22 cellular contexts compared by ENCODE assay signal in the genomic region with DNA sequence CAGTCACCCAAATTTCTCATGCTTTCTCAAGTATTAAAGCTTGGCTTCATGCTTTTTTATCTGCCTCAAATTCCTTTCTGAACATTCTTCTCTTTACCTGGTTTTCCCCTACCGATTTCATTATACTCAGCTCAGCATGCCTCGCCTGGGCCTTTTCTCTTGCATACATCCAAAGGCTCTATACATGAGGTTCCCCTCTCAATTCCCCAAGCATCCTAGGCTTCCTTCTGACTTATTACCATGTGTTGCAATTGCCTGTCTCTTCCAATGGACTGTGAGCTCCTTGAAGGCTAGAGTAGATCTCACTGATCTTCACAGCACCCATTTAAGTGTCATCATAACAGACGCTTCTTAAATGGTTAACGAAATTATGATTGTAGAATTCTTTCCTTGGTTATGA. TPM values are rescaled to one million over a fixed set of nuclear protein-coding genes. Genes with fewer than 3 reads are reported as not detected.
A peak's percentile ranks its signal among the peaks of the same experiment; 100 is the strongest.
DNase-seq lines count a peak whose midpoint lies in the region; ATAC-seq and TF ChIP-seq lines count a peak whose summit lies in the region.
"Had no signal": no experiment of that assay in that cellular context is flagged by ENCODE, and none has a peak within 500 bp of the region (broad histone marks: within the 10 kb centered on the region; RNA-seq: fewer than 3 reads in every experiment).

No MANE protein-coding gene starts in this region.

- no peaks in the 10 kb centered on the region for H3K27me3 Mint-ChIP-seq in WTC11 (ENCODE audit: low read depth)

- peak overlapping the region; percentile 90 for H3K27ac ChIP-seq in iPS-18a (ENCODE audit: low read length)
- no peak overlapping the region for H3K27ac ChIP-seq in left lung
- H3K27ac ChIP-seq: A549 had no signal

- H3K4me1 ChIP-seq in iPS-18a (ENCODE audit: control insufficient read depth, low read depth, low read length), result peaks cover 14% of the 10 kb centered on the region
- no peaks in the 10 kb centered on the region for H3K4me1 ChIP-seq in left lung
- H3K4me1 ChIP-seq: A549 had no signal

- TF ChIP-seq CTCF in WTC11 (IDR thresholded peaks at IDR 0.05) (no peak), left lung (IDR thresholded peaks at IDR 0.05) (no peak)

- H3K9me3 ChIP-seq in iPS-18a (ENCODE audit: control insufficient read depth, low read depth, low read length) (no peaks in the 10 kb centered on the region), left lung (no peaks in the 10 kb centered on the region)
- H3K9me3 ChIP-seq: A549 had no signal

- H3K27me3 ChIP-seq in H7 (ENCODE audit: control insufficient read depth, insufficient read depth, low read length) (no peaks in the 10 kb centered on the region), iPS-18a (ENCODE audit: control insufficient read depth, insufficient read depth, low read length) (no peaks in the 10 kb centered on the region), left lung (no peaks in the 10 kb centered on the region)

- DNase-seq in H7, result peak; percentile 13
- DNase-seq in WTC11 (ENCODE audit: low spot score), result no peak
- peak; percentile 18 for DNase-seq in iPS-NIHi7 (ENCODE audit: extremely low spot score)
- no peak for DNase-seq in NCI-H69 (lab: John Stamatoyannopoulos, UW)
- no peak for DNase-seq in left lung
- DNase-seq in NCI-H345 treated with DMSO at 0.1 percent for 48 hours (lab: John Stamatoyannopoulos, UW; ENCODE audit: unreplicated experiment), result no peak
- DNase-seq: 8988T; ACHN; C1 segment of cervical spinal cord; Calu3; CD4-positive, alpha-beta memory T cell; COR-L47; DMS53; DMS79 treated with DMSO at 0.1 percent for 48 hours; GF-D8 had no signal

- peaks cover 19% of the 10 kb centered on the region for H3K4me1 Mint-ChIP-seq in WTC11
- H3K4me1 Mint-ChIP-seq: CD4-positive, alpha-beta memory T cell had no signal

- no peak overlapping the region for H3K4me3 Mint-ChIP-seq in WTC11
- H3K4me3 Mint-ChIP-seq: CD4-positive, alpha-beta memory T cell had no signal

- no peaks in the 10 kb centered on the region for H3K36me3 ChIP-seq in H7 (replicated peaks; ENCODE audit: control insufficient read depth, insufficient read depth, low read length)
- no peaks in the 10 kb centered on the region for H3K36me3 ChIP-seq in iPS-18a (ENCODE audit: control insufficient read depth, low read depth, low read length)
- no peaks in the 10 kb centered on the region for H3K36me3 ChIP-seq in left lung

- no peak overlapping the region for H3K9ac ChIP-seq in iPS-18a (ENCODE audit: low read length)

- no peaks in the 10 kb centered on the region for H3K36me3 Mint-ChIP-seq in WTC11
- H3K36me3 Mint-ChIP-seq: CD4-positive, alpha-beta memory T cell had no signal

- peak overlapping the region; percentile 24 for H3K27ac Mint-ChIP-seq in WTC11
- H3K27ac Mint-ChIP-seq: CD4-positive, alpha-beta memory T cell had no signal

- intact Hi-C loops in left lung (cut with DNase I), result no loop called here

- POLR2A ChIA-PET in WTC11 (lab: Charles Lee), result no interaction called here

- H3K4me3 ChIP-seq in H7 (ENCODE audit: insufficient read depth, low read depth, low read length) (no peak overlapping the region), iPS-18a (ENCODE audit: low read length) (peak overlapping the region; percentile 29), left lung (no peak overlapping the region)
- H3K4me3 ChIP-seq: A549 had no signal

- 0 out of 2 replicates have a peak, but pooled peaks cover 4% of the 10 kb centered on the region for H3K9me3 Mint-ChIP-seq in WTC11

- peak; percentile 90 for ATAC-seq in WTC11
- ATAC-seq in HG03378 (IDR thresholded peaks at IDR 0.05; ENCODE audit: unreplicated experiment), result no peak
- ATAC-seq in left lung, result no peak
- ATAC-seq: A549, HCT116 had no signal

- CTCF ChIA-PET in WTC11 (lab: Charles Lee), result interaction anchor here (0.9 to 1.1 kb wide), 3 partner anchors 21 to 66 kb away, joined by 3 to 4 read pairs (median 3); no protein-coding TSS in a partner anchor

TF ChIP-seq in WTC11, 78 proteins besides CTCF, POLR2A, EP300 and RAD21:
- TF ChIP-seq, protein P1, sequence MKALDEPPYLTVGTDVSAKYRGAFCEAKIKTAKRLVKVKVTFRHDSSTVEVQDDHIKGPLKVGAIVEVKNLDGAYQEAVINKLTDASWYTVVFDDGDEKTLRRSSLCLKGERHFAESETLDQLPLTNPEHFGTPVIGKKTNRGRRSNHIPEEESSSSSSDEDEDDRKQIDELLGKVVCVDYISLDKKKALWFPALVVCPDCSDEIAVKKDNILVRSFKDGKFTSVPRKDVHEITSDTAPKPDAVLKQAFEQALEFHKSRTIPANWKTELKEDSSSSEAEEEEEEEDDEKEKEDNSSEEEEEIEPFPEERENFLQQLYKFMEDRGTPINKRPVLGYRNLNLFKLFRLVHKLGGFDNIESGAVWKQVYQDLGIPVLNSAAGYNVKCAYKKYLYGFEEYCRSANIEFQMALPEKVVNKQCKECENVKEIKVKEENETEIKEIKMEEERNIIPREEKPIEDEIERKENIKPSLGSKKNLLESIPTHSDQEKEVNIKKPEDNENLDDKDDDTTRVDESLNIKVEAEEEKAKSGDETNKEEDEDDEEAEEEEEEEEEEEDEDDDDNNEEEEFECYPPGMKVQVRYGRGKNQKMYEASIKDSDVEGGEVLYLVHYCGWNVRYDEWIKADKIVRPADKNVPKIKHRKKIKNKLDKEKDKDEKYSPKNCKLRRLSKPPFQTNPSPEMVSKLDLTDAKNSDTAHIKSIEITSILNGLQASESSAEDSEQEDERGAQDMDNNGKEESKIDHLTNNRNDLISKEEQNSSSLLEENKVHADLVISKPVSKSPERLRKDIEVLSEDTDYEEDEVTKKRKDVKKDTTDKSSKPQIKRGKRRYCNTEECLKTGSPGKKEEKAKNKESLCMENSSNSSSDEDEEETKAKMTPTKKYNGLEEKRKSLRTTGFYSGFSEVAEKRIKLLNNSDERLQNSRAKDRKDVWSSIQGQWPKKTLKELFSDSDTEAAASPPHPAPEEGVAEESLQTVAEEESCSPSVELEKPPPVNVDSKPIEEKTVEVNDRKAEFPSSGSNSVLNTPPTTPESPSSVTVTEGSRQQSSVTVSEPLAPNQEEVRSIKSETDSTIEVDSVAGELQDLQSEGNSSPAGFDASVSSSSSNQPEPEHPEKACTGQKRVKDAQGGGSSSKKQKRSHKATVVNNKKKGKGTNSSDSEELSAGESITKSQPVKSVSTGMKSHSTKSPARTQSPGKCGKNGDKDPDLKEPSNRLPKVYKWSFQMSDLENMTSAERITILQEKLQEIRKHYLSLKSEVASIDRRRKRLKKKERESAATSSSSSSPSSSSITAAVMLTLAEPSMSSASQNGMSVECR (CRISPR knock-in tag; IDR thresholded peaks at IDR 0.05; ENCODE audit: borderline replicate concordance), result no peak
- no peak for TF ChIP-seq NR3C1 (CRISPR knock-in tag; conservative IDR thresholded peaks at IDR 0.05; ENCODE audit: low read depth)
TF ChIP-seq in WTC11: peak in this region for 0.

RNA-seq across cellular contexts. Expression of a gene that starts 24.1 kb away (rescaled TPM):
- total RNA-seq in H7 (2014; rRNA removed; shearing (Covaris generic)), result not detected in 2 replicates
- total RNA-seq in WTC11 (2021) (not detected in 3 replicates), left lung (not detected)
- total RNA-seq: Calu3; CD4-positive, alpha-beta memory T cell; Daoy; G401; H4 had no signal

RNA-seq across cellular contexts. Expression of a gene that starts 46.1 kb away (rescaled TPM):
- not detected in 2 replicates for total RNA-seq in H7 (2014; rRNA removed; shearing (Covaris generic))
- total RNA-seq in WTC11 (2021) (not detected in 3 replicates), left lung (under 1 TPM; 0.47 to 0.50 TPM)
- total RNA-seq: Calu3; CD4-positive, alpha-beta memory T cell; Daoy; G401; H4 had no signal

Comparison
In these comparisons a context has a peak if more than half of its experiments do, and no peak if none do; other contexts are left out.
1. DNase-seq: peak in H7 (single experiment) and iPS-NIHi7 (single experiment); none in WTC11 (single experiment), NCI-H69 (single experiment), left lung (0 of 2) and NCI-H345 treated with DMSO at 0.1 percent for 48 hours (single experiment).